ENCODE assay signal across 35 cellular contexts in the genomic region with DNA sequence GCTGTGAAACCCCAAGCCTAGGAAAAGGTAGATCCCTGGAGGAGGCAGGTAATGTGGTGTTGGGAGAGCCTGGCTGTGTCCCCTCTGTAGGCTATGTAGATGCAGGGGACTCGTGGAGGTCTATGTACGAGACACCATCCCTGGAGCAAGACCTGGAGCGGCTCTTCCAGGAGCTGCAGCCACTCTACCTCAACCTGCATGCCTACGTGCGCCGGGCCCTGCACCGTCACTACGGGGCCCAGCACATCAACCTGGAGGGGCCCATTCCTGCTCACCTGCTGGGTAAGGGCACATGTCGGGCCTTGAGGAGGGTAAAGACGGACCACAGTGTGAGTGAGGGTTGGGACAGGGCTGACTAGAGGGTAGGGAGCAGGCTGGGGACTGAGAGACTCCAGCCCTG. TPM values are rescaled to one million over a fixed set of nuclear protein-coding genes. Genes with fewer than 3 reads are reported as not detected.
"Had no signal": no experiment of that assay in that cellular context is flagged by ENCODE, and none has a peak within 500 bp of the region (broad histone marks: within the 10 kb centered on the region; RNA-seq: fewer than 3 reads in every experiment).

No MANE protein-coding gene starts in this region.

- FAIRE-seq: astrocyte had no signal

- H3K9me3 Mint-ChIP-seq: activated CD4-positive, alpha-beta T cell treated with anti-CD3 and anti-CD28 coated beads, Interleukin-2, amount 10 ng/mL, durations not matched to agents 24 days and 14 days; activated CD8-positive, alpha-beta T cell treated with anti-CD3 and anti-CD28 coated beads for 36 hours; activated naive CD4-positive, alpha-beta T cell treated with anti-CD3 and anti-CD28 coated beads, Interleukin-2, amount 50 U/mL, for 24 hours; activated naive CD8-positive, alpha-beta T cell treated with anti-CD3 and anti-CD28 coated beads, Interleukin-2, amount 10 ng/mL, durations not matched to agents 7 days and 5 days; activated T-cell treated with anti-CD3 and anti-CD28 coated beads, Interleukin-2, amount 50 U/mL, for 72 hours; activated T-helper 2 cell treated with anti-CD3 and anti-CD28 coated beads, Interferon-gamma antibody, Interleukin-2, Interleukin-4, amounts not matched to agents 10 μg/mL and 5 μg/mL and 100 μg/mL, durations not matched to agents 14 hours and 24 hours and 36 hours had no signal

- H3K4me1 ChIP-seq: adrenal gland, body of pancreas, breast epithelium, Peyer's patch had no signal

- H3K4me3 ChIP-seq: adrenal gland, body of pancreas, breast epithelium, Peyer's patch had no signal

- H3K36me3 ChIP-seq: adrenal gland, breast epithelium had no signal

- H3K36me3 Mint-ChIP-seq: activated naive CD4-positive, alpha-beta T cell treated with anti-CD3 and anti-CD28 coated beads, Interleukin-2, amount 50 U/mL, for 24 hours; activated naive CD8-positive, alpha-beta T cell treated with anti-CD3 and anti-CD28 coated beads, Interleukin-2, amount 10 ng/mL, durations not matched to agents 7 days and 5 days had no signal

- H3K4me1 Mint-ChIP-seq: activated CD4-positive, alpha-beta T cell treated with anti-CD3 and anti-CD28 coated beads, Interleukin-2, amount 10 ng/mL, durations not matched to agents 24 days and 14 days; activated naive CD4-positive, alpha-beta T cell treated with anti-CD3 and anti-CD28 coated beads, Interleukin-2, amount 50 U/mL, for 24 hours; activated naive CD8-positive, alpha-beta T cell treated with anti-CD3 and anti-CD28 coated beads, Interleukin-2, amount 10 ng/mL, durations not matched to agents 7 days and 5 days had no signal

- H3K9me3 ChIP-seq: adrenal gland, body of pancreas, breast epithelium, Peyer's patch had no signal

- H3K27ac Mint-ChIP-seq: activated CD4-positive, alpha-beta T cell treated with anti-CD3 and anti-CD28 coated beads, Interleukin-2, amount 10 ng/mL, durations not matched to agents 24 days and 14 days; activated CD8-positive, alpha-beta T cell treated with anti-CD3 and anti-CD28 coated beads for 36 hours; activated naive CD4-positive, alpha-beta T cell treated with anti-CD3 and anti-CD28 coated beads, Interleukin-2, amount 50 U/mL, for 24 hours; activated naive CD8-positive, alpha-beta T cell treated with anti-CD3 and anti-CD28 coated beads, Interleukin-2, amount 10 ng/mL, durations not matched to agents 7 days and 5 days; activated T-cell treated with anti-CD3 and anti-CD28 coated beads, Interleukin-2, amount 50 U/mL, for 72 hours; activated T-helper 2 cell treated with anti-CD3 and anti-CD28 coated beads, Interferon-gamma antibody, Interleukin-2, Interleukin-4, amounts not matched to agents 10 μg/mL and 5 μg/mL and 100 μg/mL, durations not matched to agents 14 hours and 24 hours and 36 hours had no signal

- H3K27me3 ChIP-seq: adrenal gland, body of pancreas, breast epithelium, Peyer's patch had no signal

- H3K27ac ChIP-seq: adrenal gland, body of pancreas, breast epithelium, Peyer's patch had no signal

- DNase-seq: activated CD4-positive, alpha-beta T cell treated with anti-CD3 and anti-CD28 coated beads, Interleukin-2, amount 10 ng/mL, durations not matched to agents 24 days and 14 days; activated CD4-positive, alpha-beta T cell treated with anti-CD3 and anti-CD28 coated beads, Interleukin-2, amount 50 U/mL, for 4 hours; activated CD8-positive, alpha-beta T cell treated with anti-CD3 and anti-CD28 coated beads for 36 hours; activated gamma-delta T cell; activated naive CD4-positive, alpha-beta T cell treated with Interleukin-2 at 50 U/mL for 16 hours; activated naive CD8-positive, alpha-beta T cell treated with anti-CD3 and anti-CD28 coated beads, Interleukin-2, amount 10 ng/mL, durations not matched to agents 7 days and 5 days; activated T-cell treated with anti-CD3 and anti-CD28 coated beads, Interleukin-2, amount 50 U/mL, for 1 hour; activated T-cell treated with anti-CD3 and anti-CD28 coated beads, Interleukin-2, amount 50 U/mL, for 72 hours; adrenal gland; body of pancreas; KBM-7; NCI-H1048; NCI-H1105 treated with DMSO at 0.1 percent for 48 hours; NCI-H1436 treated with DMSO at 0.1 percent for 48 hours; NCI-H1694 treated with DMSO at 0.1 percent for 48 hours; NCI-H2029; NCI-H510A; NCI-H526; NCI-H748 treated with DMSO at 0.1 percent for 48 hours; NK-92 treated with Interleukin-12 subunit alpha and Interleukin-12 subunit beta, amount 100 ng/mL, for 24 hours; PC-3; Peyer's patch; RPMI8226; SHP77 treated with DMSO at 0.1 percent for 48 hours; T1000 had no signal

- H3K27me3 Mint-ChIP-seq: activated CD4-positive, alpha-beta T cell treated with anti-CD3 and anti-CD28 coated beads, Interleukin-2, amount 10 ng/mL, durations not matched to agents 24 days and 14 days; activated CD8-positive, alpha-beta T cell treated with anti-CD3 and anti-CD28 coated beads for 36 hours; activated naive CD4-positive, alpha-beta T cell treated with anti-CD3 and anti-CD28 coated beads, Interleukin-2, amount 50 U/mL, for 24 hours had no signal

- ATAC-seq: activated CD8-positive, alpha-beta T cell treated with anti-CD3 and anti-CD28 coated beads for 36 hours; activated T-cell treated with anti-CD3 and anti-CD28 coated beads, Interleukin-2, amount 50 U/mL, for 72 hours; body of pancreas; PC-3 had no signal

- H3K4me3 Mint-ChIP-seq: activated CD4-positive, alpha-beta T cell treated with anti-CD3 and anti-CD28 coated beads, Interleukin-2, amount 10 ng/mL, durations not matched to agents 24 days and 14 days; activated CD8-positive, alpha-beta T cell treated with anti-CD3 and anti-CD28 coated beads for 36 hours; activated naive CD4-positive, alpha-beta T cell treated with anti-CD3 and anti-CD28 coated beads, Interleukin-2, amount 50 U/mL, for 24 hours; activated naive CD8-positive, alpha-beta T cell treated with anti-CD3 and anti-CD28 coated beads, Interleukin-2, amount 10 ng/mL, durations not matched to agents 7 days and 5 days; activated T-cell treated with anti-CD3 and anti-CD28 coated beads, Interleukin-2, amount 50 U/mL, for 72 hours had no signal

RNA-seq across cellular contexts. Expression of a gene that starts 12.0 kb away (rescaled TPM):
- total RNA-seq: activated CD4-positive, alpha-beta T cell treated with anti-CD3 and anti-CD28 coated beads, Interleukin-2, amount 10 ng/mL, durations not matched to agents 24 days and 14 days; activated T-helper 2 cell treated with anti-CD3 and anti-CD28 coated beads, Interferon-gamma antibody, Interleukin-2, Interleukin-4, amounts not matched to agents 10 μg/mL and 5 μg/mL and 100 μg/mL, durations not matched to agents 14 hours and 24 hours and 36 hours had no signal

RNA-seq across cellular contexts. Expression of a gene that starts 34.3 kb away (rescaled TPM):
- total RNA-seq: activated CD4-positive, alpha-beta T cell treated with anti-CD3 and anti-CD28 coated beads, Interleukin-2, amount 10 ng/mL, durations not matched to agents 24 days and 14 days; activated CD8-positive, alpha-beta memory T cell treated with anti-CD3 and anti-CD28 coated beads for 36 hours; activated CD8-positive, alpha-beta T cell treated with anti-CD3 and anti-CD28 coated beads for 36 hours; activated naive CD8-positive, alpha-beta T cell treated with anti-CD3 and anti-CD28 coated beads, Interleukin-2, amount 10 ng/mL, durations not matched to agents 7 days and 5 days; activated T-cell treated with anti-CD3 and anti-CD28 coated beads, Interleukin-2, amount 50 U/mL, for 72 hours; activated T-helper 2 cell treated with anti-CD3 and anti-CD28 coated beads, Interferon-gamma antibody, Interleukin-2, Interleukin-4, amounts not matched to agents 10 μg/mL and 5 μg/mL and 100 μg/mL, durations not matched to agents 14 hours and 24 hours and 36 hours; astrocyte; breast epithelium; cardiac septum; MCF 10A; PC-3; SK-MEL-5; T-helper 1 cell treated with Interleukin-12 subunit alpha and Interleukin-12 subunit beta and Interleukin-4 antibody, amounts not matched to agents 30 ng/mL and 1 ng/mL, for 36 hours; T-helper 2 cell treated with Interferon-gamma antibody and Interleukin-4, amounts not matched to agents 100 ng/mL and 5 ng/mL, for 36 hours had no signal
